In the genomic region with DNA sequence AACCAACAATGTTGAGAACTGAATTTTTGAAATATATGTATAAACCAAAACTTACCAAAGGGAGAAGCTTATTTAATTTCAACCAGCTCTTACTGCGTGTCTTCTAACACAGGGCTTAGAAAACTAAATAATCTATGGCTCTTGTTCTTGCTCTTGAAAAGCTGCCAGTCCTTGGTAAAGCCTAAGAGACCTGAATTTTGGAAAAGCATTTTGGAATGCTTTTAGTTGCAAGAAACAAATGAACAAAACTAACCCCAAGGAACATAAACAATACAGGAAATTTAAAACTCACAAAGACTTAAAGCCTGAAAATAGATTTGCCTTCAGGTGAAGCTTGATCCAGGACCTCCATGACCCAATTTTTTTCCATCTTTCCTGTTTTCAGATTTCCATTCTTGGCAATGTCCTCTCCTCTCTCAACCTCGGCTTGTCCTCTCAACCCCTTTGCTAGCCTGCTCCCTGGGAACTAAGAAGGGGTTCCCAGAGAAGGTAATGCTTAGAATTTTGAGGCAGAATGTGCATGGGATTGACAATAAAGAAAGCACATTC, we compare ENCODE assay signal across 22 cellular contexts.
"Had no signal": no experiment of that assay in that cellular context is flagged by ENCODE, and none has a peak within 500 bp of the region (broad histone marks: within the 10 kb centered on the region; RNA-seq: fewer than 3 reads in every experiment).

No MANE protein-coding gene starts in this region.

- H3K27ac Mint-ChIP-seq: activated B cell treated with CpG ODN at 0.5 μM for 24 hours; activated CD4-positive, alpha-beta memory T cell treated with anti-CD3 and anti-CD28 coated beads, Interleukin-2, amount 10 ng/mL, durations not matched to agents 7 days and 5 days; activated naive CD8-positive, alpha-beta T cell treated with anti-CD3 and anti-CD28 coated beads for 36 hours; activated T-helper 1 cell treated with anti-CD3 and anti-CD28 coated beads, Interleukin-12 subunit alpha, Interleukin-12 subunit beta, Interleukin-2, Interleukin-4 antibody, amounts not matched to agents 30 ng/mL and 10 ng/mL and 1 ng/mL, durations not matched to agents 14 hours and 24 hours and 36 hours; stimulated activated naive CD8-positive, alpha-beta T cell treated with anti-CD3 and anti-CD28 coated beads, Interleukin-15, Interleukin-2, amounts not matched to agents 100 ng/mL and 50 ng/mL, for 24 hours; type B pancreatic cell had no signal

- H3K36me3 Mint-ChIP-seq: activated naive CD8-positive, alpha-beta T cell treated with anti-CD3 and anti-CD28 coated beads for 36 hours; memory B cell; type B pancreatic cell had no signal

- H3K27me3 Mint-ChIP-seq: activated naive CD8-positive, alpha-beta T cell treated with anti-CD3 and anti-CD28 coated beads for 36 hours had no signal

- H3K27ac ChIP-seq: coronary artery, foreskin keratinocyte, neutrophil, ovary, psoas muscle, right atrium auricular region, vagina had no signal

- H3K4me3 Mint-ChIP-seq: activated B cell treated with CpG ODN at 0.5 μM for 24 hours; activated CD4-positive, alpha-beta memory T cell treated with anti-CD3 and anti-CD28 coated beads, Interleukin-2, amount 10 ng/mL, durations not matched to agents 7 days and 5 days; activated naive CD8-positive, alpha-beta T cell treated with anti-CD3 and anti-CD28 coated beads for 36 hours; activated T-helper 1 cell treated with anti-CD3 and anti-CD28 coated beads, Interleukin-12 subunit alpha, Interleukin-12 subunit beta, Interleukin-2, Interleukin-4 antibody, amounts not matched to agents 30 ng/mL and 10 ng/mL and 1 ng/mL, durations not matched to agents 14 hours and 24 hours and 36 hours; memory B cell; nephron; stimulated activated naive CD8-positive, alpha-beta T cell treated with anti-CD3 and anti-CD28 coated beads, Interleukin-15, Interleukin-2, amounts not matched to agents 100 ng/mL and 50 ng/mL, for 24 hours; type B pancreatic cell had no signal

- H3K4me3 ChIP-seq: ovary, psoas muscle, right atrium auricular region, vagina had no signal

- H3K9me3 Mint-ChIP-seq: activated B cell treated with CpG ODN at 0.5 μM for 24 hours; activated CD4-positive, alpha-beta memory T cell treated with anti-CD3 and anti-CD28 coated beads, Interleukin-2, amount 10 ng/mL, durations not matched to agents 7 days and 5 days; activated naive CD8-positive, alpha-beta T cell treated with anti-CD3 and anti-CD28 coated beads for 36 hours; activated T-helper 1 cell treated with anti-CD3 and anti-CD28 coated beads, Interleukin-12 subunit alpha, Interleukin-12 subunit beta, Interleukin-2, Interleukin-4 antibody, amounts not matched to agents 30 ng/mL and 10 ng/mL and 1 ng/mL, durations not matched to agents 14 hours and 24 hours and 36 hours; memory B cell; nephron; stimulated activated naive CD8-positive, alpha-beta T cell treated with anti-CD3 and anti-CD28 coated beads, Interleukin-15, Interleukin-2, amounts not matched to agents 100 ng/mL and 50 ng/mL, for 24 hours; type B pancreatic cell had no signal

- H3K9me3 ChIP-seq: neutrophil, ovary, psoas muscle, right atrium auricular region, vagina had no signal

- ATAC-seq: foreskin keratinocyte, left colon, psoas muscle had no signal

- H3K4me1 ChIP-seq: psoas muscle had no signal

- H3K27me3 ChIP-seq: neutrophil, ovary, right atrium auricular region, vagina had no signal

- DNase-seq: activated B cell treated with CpG ODN at 0.5 μM for 24 hours; activated CD4-positive, alpha-beta memory T cell treated with anti-CD3 and anti-CD28 coated beads, Interleukin-2, amount 10 ng/mL, durations not matched to agents 7 days and 5 days; activated CD4-positive, alpha-beta T cell treated with anti-CD3 and anti-CD28 coated beads for 48 hours; activated naive CD4-positive, alpha-beta T cell treated with Interleukin-2 at 50 U/mL for 16 hours; activated naive CD8-positive, alpha-beta T cell treated with anti-CD3 and anti-CD28 coated beads for 36 hours; foreskin keratinocyte; left colon; ovary; psoas muscle; stimulated activated CD4-positive, alpha-beta T cell treated with anti-CD3 and anti-CD28 coated beads, Interleukin-12 subunit alpha, Interleukin-12 subunit beta, amount 100 ng/mL, for 4 hours; stimulated activated CD4-positive, alpha-beta T cell treated with anti-CD3 and anti-CD28 coated beads, Interleukin-4, amount 100 ng/mL, for 4 hours; T-helper 1 cell; T-helper 9 cell had no signal

- H3K36me3 ChIP-seq: neutrophil, ovary, right atrium auricular region, vagina had no signal
